ENCODE assay signal across 23 cellular contexts in genomic region chr17:68326681-68327080, GRCh38. TPM values are rescaled to one million over a fixed set of nuclear protein-coding genes. Genes with fewer than 3 reads are reported as not detected.
DNase-seq lines count a peak whose midpoint lies in the region; ATAC-seq and TF ChIP-seq lines count a peak whose summit lies in the region.
"Had no signal": no experiment of that assay in that cellular context is flagged by ENCODE, and none has a peak within 500 bp of the region (broad histone marks: within the 10 kb centered on the region; RNA-seq: fewer than 3 reads in every experiment).

No MANE protein-coding gene starts in this region.

- H3K4me3 Mint-ChIP-seq in activated CD8-positive, alpha-beta memory T cell treated with anti-CD3 and anti-CD28 coated beads, Interleukin-2, amount 10 ng/mL, durations not matched to agents 7 days and 5 days: no peak overlapping the region
- peak overlapping the region in 1 of 2 donors; percentile 25 for H3K4me3 Mint-ChIP-seq in activated T-cell treated with anti-CD3 and anti-CD28 coated beads, Interleukin-2, amount 50 U/mL, for 72 hours
- H3K4me3 Mint-ChIP-seq: HFFc6, WTC11 had no signal

- CTCF ChIA-PET in activated CD8-positive, alpha-beta memory T cell treated with anti-CD3 and anti-CD28 coated beads, Interleukin-2, amount 10 ng/mL, durations not matched to agents 7 days and 5 days (lab: Charles Lee): interaction anchor here (1.1 to 1.7 kb wide), 3 partner anchors 10 to 154 kb away, joined by 3 to 7 read pairs (median 6); no protein-coding TSS in a partner anchor

- H3K36me3 ChIP-seq in left ventricle myocardium inferior: no peaks in the 10 kb centered on the region
- H3K36me3 ChIP-seq: SJSA1, thoracic aorta had no signal

- H3K27ac Mint-ChIP-seq in activated CD8-positive, alpha-beta memory T cell treated with anti-CD3 and anti-CD28 coated beads, Interleukin-2, amount 10 ng/mL, durations not matched to agents 7 days and 5 days: no peak overlapping the region
- H3K27ac Mint-ChIP-seq in activated T-cell treated with anti-CD3 and anti-CD28 coated beads, Interleukin-2, amount 50 U/mL, for 72 hours: peak overlapping the region; percentile 15
- H3K27ac Mint-ChIP-seq: HFFc6, WTC11 had no signal

- TF ChIP-seq CTCF in foreskin keratinocyte (conservative IDR thresholded peaks at IDR 0.05): no peak
- no peak for TF ChIP-seq CTCF in left ventricle myocardium inferior (IDR thresholded peaks at IDR 0.05; ENCODE audit: borderline replicate concordance)

- H3K27me3 ChIP-seq in foreskin keratinocyte (no peaks in the 10 kb centered on the region), left ventricle myocardium inferior (ENCODE audit: low read depth) (no peaks in the 10 kb centered on the region)
- H3K27me3 ChIP-seq: BLaER1 treated with 17β-estradiol and CSF1 and Interleukin-3, amounts not matched to agents 10 nM and 100 nM; SJSA1 had no signal

- peaks cover 6% of the 10 kb centered on the region for H3K36me3 Mint-ChIP-seq in activated CD8-positive, alpha-beta memory T cell treated with anti-CD3 and anti-CD28 coated beads, Interleukin-2, amount 10 ng/mL, durations not matched to agents 7 days and 5 days
- H3K36me3 Mint-ChIP-seq in activated T-cell treated with anti-CD3 and anti-CD28 coated beads, Interleukin-2, amount 50 U/mL, for 72 hours (ENCODE audit: insufficient read depth in 2 of 2): peaks cover 2 to 4% of the 10 kb centered on the region in 2 donors

- no peaks in the 10 kb centered on the region for H3K4me1 ChIP-seq in foreskin keratinocyte
- no peaks in the 10 kb centered on the region for H3K4me1 ChIP-seq in left ventricle myocardium inferior
- H3K4me1 ChIP-seq: SJSA1 had no signal

- H3K4me1 Mint-ChIP-seq in activated CD8-positive, alpha-beta memory T cell treated with anti-CD3 and anti-CD28 coated beads, Interleukin-2, amount 10 ng/mL, durations not matched to agents 7 days and 5 days: peaks cover 19% of the 10 kb centered on the region
- peaks cover 21% of the 10 kb centered on the region for H3K4me1 Mint-ChIP-seq in activated T-cell treated with anti-CD3 and anti-CD28 coated beads, Interleukin-2, amount 50 U/mL, for 72 hours (ENCODE audit: low read depth)

- H3K27me3 Mint-ChIP-seq in activated CD8-positive, alpha-beta memory T cell treated with anti-CD3 and anti-CD28 coated beads, Interleukin-2, amount 10 ng/mL, durations not matched to agents 7 days and 5 days: no peaks in the 10 kb centered on the region
- H3K27me3 Mint-ChIP-seq in activated T-cell treated with anti-CD3 and anti-CD28 coated beads, Interleukin-2, amount 50 U/mL, for 72 hours (ENCODE audit: low read depth): no peaks in the 10 kb centered on the region

- H3K9me3 Mint-ChIP-seq in activated CD8-positive, alpha-beta memory T cell treated with anti-CD3 and anti-CD28 coated beads, Interleukin-2, amount 10 ng/mL, durations not matched to agents 7 days and 5 days (ENCODE audit: low read depth): peaks cover 5% of the 10 kb centered on the region
- peaks cover 3 to 4% of the 10 kb centered on the region in 2 donors for H3K9me3 Mint-ChIP-seq in activated T-cell treated with anti-CD3 and anti-CD28 coated beads, Interleukin-2, amount 50 U/mL, for 72 hours

- peak; percentile 45 for ATAC-seq in activated CD8-positive, alpha-beta memory T cell treated with anti-CD3 and anti-CD28 coated beads, Interleukin-2, amount 10 ng/mL, durations not matched to agents 7 days and 5 days
- ATAC-seq in activated T-cell treated with anti-CD3 and anti-CD28 coated beads, Interleukin-2, amount 50 U/mL, for 72 hours (replicated peaks in 1 of 2): peak; percentile 90 to 95
- ATAC-seq in foreskin keratinocyte (peak; percentile 9), GM21381 (IDR thresholded peaks at IDR 0.05; ENCODE audit: unreplicated experiment) (no peak)
- ATAC-seq: Panc1, WTC11 had no signal

- H3K4me3 ChIP-seq in left ventricle myocardium inferior: no peak overlapping the region
- H3K4me3 ChIP-seq: BLaER1 treated with 17β-estradiol and CSF1 and Interleukin-3, amounts not matched to agents 10 nM and 100 nM; coronary artery; SJSA1; thoracic aorta had no signal

- peaks cover 13% of the 10 kb centered on the region for H3K9me3 ChIP-seq in left ventricle myocardium inferior (replicated peaks)

- H3K27ac ChIP-seq in foreskin keratinocyte (no peak overlapping the region), left ventricle myocardium inferior (replicated peaks) (no peak overlapping the region)
- H3K27ac ChIP-seq: BLaER1 treated with 17β-estradiol and CSF1 and Interleukin-3, amounts not matched to agents 10 nM and 100 nM; coronary artery; SJSA1; thoracic aorta had no signal

- DNase-seq in activated CD8-positive, alpha-beta memory T cell treated with anti-CD3 and anti-CD28 coated beads, Interleukin-2, amount 10 ng/mL, durations not matched to agents 7 days and 5 days: no peak
- no peak for DNase-seq in activated CD8-positive, alpha-beta memory T cell treated with anti-CD3 and anti-CD28 coated beads for 24 hours
- DNase-seq in ELR (ENCODE audit: low read depth) (peak; percentile 47), foreskin keratinocyte (peak in 1 of 2 donors; percentile 34), NCI-H1092 treated with DMSO at 0.1 percent for 48 hours (lab: John Stamatoyannopoulos, UW) (no peak), left ventricle myocardium inferior (no peak)
- peak; percentile 49 to 57 for DNase-seq in activated T-cell treated with anti-CD3 and anti-CD28 coated beads, Interleukin-2, amount 50 U/mL, for 72 hours
- DNase-seq: ACHN; activated naive CD4-positive, alpha-beta T cell treated with anti-CD3 and anti-CD28 coated beads, Interleukin-2, amount 50 U/mL, for 16 hours; Calu3; EL; HFFc6; Kasumi-1; NCI-H1105; NCI-H510A; small intestine had no signal

- intact Hi-C loops in left ventricle myocardium inferior (cut with micrococcal nuclease): no loop called here

RNA-seq across cellular contexts. Expression of gene ARSG, which starts 35.4 kb away (rescaled TPM):
- total RNA-seq in activated CD8-positive, alpha-beta memory T cell treated with anti-CD3 and anti-CD28 coated beads, Interleukin-2, amount 10 ng/mL, durations not matched to agents 7 days and 5 days: 10 to 100 TPM; 12.5 to 24.6 TPM
- total RNA-seq in activated T-cell treated with anti-CD3 and anti-CD28 coated beads, Interleukin-2, amount 50 U/mL, for 72 hours: 10 to 100 TPM; 24.2 to 24.6 TPM
- total RNA-seq in foreskin keratinocyte: 0.48 and 0.53 TPM in 2 replicates
- 0.16 and 0.29 TPM in 2 replicates for polyA plus RNA-seq in foreskin keratinocyte
- 3.7 TPM for total RNA-seq in left ventricle myocardium inferior
- total RNA-seq: SJSA1 had no signal

RNA-seq across cellular contexts. Expression of gene SLC16A6, which starts 35.8 kb away (rescaled TPM):
- 10 to 100 TPM in 1 of 2 experiments, 1 to 10 TPM in 1; 6.0 to 10.7 TPM for total RNA-seq in activated CD8-positive, alpha-beta memory T cell treated with anti-CD3 and anti-CD28 coated beads, Interleukin-2, amount 10 ng/mL, durations not matched to agents 7 days and 5 days
- total RNA-seq in activated T-cell treated with anti-CD3 and anti-CD28 coated beads, Interleukin-2, amount 50 U/mL, for 72 hours: 1 to 10 TPM; 5.9 to 8.7 TPM
- total RNA-seq in foreskin keratinocyte (not detected in 2 replicates), left ventricle myocardium inferior (0.08 TPM)
- polyA plus RNA-seq in foreskin keratinocyte: not detected in 2 replicates
- total RNA-seq: SJSA1 had no signal

Comparison
In these comparisons a context has a peak if more than half of its experiments do, and no peak if none do; other contexts are left out.
1. DNase-seq: peak in ELR (single experiment) and activated T-cell treated with anti-CD3 and anti-CD28 coated beads, Interleukin-2, amount 50 U/mL, for 72 hours (2 of 2); none in activated CD8-positive, alpha-beta memory T cell treated with anti-CD3 and anti-CD28 coated beads, Interleukin-2, amount 10 ng/mL, durations not matched to agents 7 days and 5 days (single experiment), activated CD8-positive, alpha-beta memory T cell treated with anti-CD3 and anti-CD28 coated beads for 24 hours (single experiment), NCI-H1092 treated with DMSO at 0.1 percent for 48 hours (single experiment) and left ventricle myocardium inferior (single experiment).